9 cellular contexts compared by ENCODE assay signal in the genomic region with DNA sequence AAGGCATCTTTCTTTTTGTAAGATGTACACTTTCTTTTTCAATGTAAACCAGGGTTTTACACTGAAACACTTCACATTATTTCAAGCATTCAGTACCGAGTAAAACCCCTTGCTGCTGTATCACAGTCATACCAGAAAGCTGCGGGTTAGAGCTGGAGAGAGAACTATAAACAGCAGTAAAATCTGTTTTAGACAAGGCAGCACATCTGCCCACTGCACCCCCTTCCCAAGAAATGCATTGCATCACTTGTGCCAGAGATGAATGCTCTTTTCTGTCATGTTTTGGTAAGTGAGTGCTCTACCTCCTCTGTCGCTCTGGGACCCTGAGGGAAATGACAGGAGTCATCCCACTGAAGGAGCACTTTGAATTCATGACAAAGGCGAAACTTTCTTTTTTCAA.
DNase-seq lines count a peak whose midpoint lies in the region; ATAC-seq and TF ChIP-seq lines count a peak whose summit lies in the region.
"Had no signal": no experiment of that assay in that cellular context is flagged by ENCODE, and none has a peak within 500 bp of the region (broad histone marks: within the 10 kb centered on the region; RNA-seq: fewer than 3 reads in every experiment).

No MANE protein-coding gene starts in this region.

- H3K36me3 ChIP-seq in fibroblast of lung (ENCODE audit: control insufficient read depth, insufficient read depth, low read length), result no peaks in the 10 kb centered on the region

- no peak overlapping the region for H3K4me3 ChIP-seq in AG04450 (ENCODE audit: low read depth, low read length)
- no peak overlapping the region for H3K4me3 ChIP-seq in fibroblast of lung (replicated peaks in 1 of 4; ENCODE audit: control extremely low read depth in 1 of 4, insufficient read depth in 1 of 4, low read depth in 3 of 4, low read length in 4 of 4)

- CTCF ChIA-PET in AG04450 (lab: Charles Lee), result interaction anchor here (1.4 to 5.6 kb wide), 2 partner anchors 106 to 181 kb away, joined by 3 to 40 read pairs; partner anchors contain the start of gene MAML2

- POLR2A ChIA-PET in AG04450 (lab: Yijun Ruan, JAX), result no interaction called here

- peak; percentile 89 for ATAC-seq in GM19452 (IDR thresholded peaks at IDR 0.05; ENCODE audit: unreplicated experiment)
- ATAC-seq in HG03521 (IDR thresholded peaks at IDR 0.05; ENCODE audit: unreplicated experiment), result peak; percentile 78

- H3K27me3 ChIP-seq in AG04450 (ENCODE audit: control insufficient read depth, insufficient read depth, low read length), result no peaks in the 10 kb centered on the region
- H3K27me3 ChIP-seq in fibroblast of lung (ENCODE audit: control insufficient read depth, insufficient read depth, low read length), result no peaks in the 10 kb centered on the region

- H3K4me2 ChIP-seq in fibroblast of lung (ENCODE audit: extremely low read depth, insufficient read depth, low read length), result peak overlapping the region; percentile 69

- H2AFZ ChIP-seq in fibroblast of lung (ENCODE audit: low read length), result no peak overlapping the region

- DNase-seq in AG04450 (ENCODE audit: low read depth, low spot score), result no peak
- DNase-seq in fibroblast of lung (ENCODE audit: low read depth in 2 of 2), result peak in 1 of 2 donors; percentile 74
- DNase-seq in pons (ENCODE audit: low spot score), result no peak
- no peak for DNase-seq in NCI-H1417 treated with DMSO at 0.1 percent for 48 hours (lab: John Stamatoyannopoulos, UW)
- DNase-seq in dedifferentiated amniotic fluid mesenchymal stem cell (ENCODE audit: extremely low spot score), result no peak
- no peak for DNase-seq in amygdala (lab: John Stamatoyannopoulos, UW)

- H3K9ac ChIP-seq in fibroblast of lung (ENCODE audit: insufficient read depth, low read length), result no peak overlapping the region

- H3K79me2 ChIP-seq in fibroblast of lung (ENCODE audit: control insufficient read depth, insufficient read depth, low read length), result peaks cover 19% of the 10 kb centered on the region

- H3K27ac ChIP-seq in AG04450 (ENCODE audit: low read depth, low read length), result no peak overlapping the region
- peak overlapping the region; percentile 16 for H3K27ac ChIP-seq in fibroblast of lung (ENCODE audit: insufficient read depth, low read length)
- H3K27ac ChIP-seq: epithelial cell of prostate had no signal

- peaks cover 24% of the 10 kb centered on the region for H3K4me1 ChIP-seq in fibroblast of lung (ENCODE audit: control insufficient read depth, extremely low read depth, insufficient read depth, low read length)

- H3K9me3 ChIP-seq in AG04450 (ENCODE audit: control insufficient read depth, insufficient read depth, low read length), result no peaks in the 10 kb centered on the region; the same call in 1 of the 2 replicates
- no peaks in the 10 kb centered on the region for H3K9me3 ChIP-seq in fibroblast of lung (ENCODE audit: control insufficient read depth, insufficient read depth, low read depth, low read length)

- peak; percentile 16; the same call in 1 of the 2 replicates for TF ChIP-seq CTCF in AG04450 (IDR thresholded peaks at IDR 0.05; ENCODE audit: low read depth, low read length)
- TF ChIP-seq CTCF in fibroblast of lung (conservative IDR thresholded peaks at IDR 0.05 in 1 of 2, IDR thresholded peaks at IDR 0.05 in 1 of 2; ENCODE audit: low read depth in 1 of 2, low read length in 2 of 2), result no peak

- H4K20me1 ChIP-seq in fibroblast of lung (ENCODE audit: control insufficient read depth, extremely low read depth, insufficient read depth, low read length), result no peaks in the 10 kb centered on the region
